Comparison of ENCODE assay signal across 12 cellular contexts in genomic region chr2:173874899-173875247, GRCh38.
DNase-seq lines count a peak whose midpoint lies in the region; ATAC-seq and TF ChIP-seq lines count a peak whose summit lies in the region.
"Had no signal": no experiment of that assay in that cellular context is flagged by ENCODE, and none has a peak within 500 bp of the region (broad histone marks: within the 10 kb centered on the region; RNA-seq: fewer than 3 reads in every experiment).

No MANE protein-coding gene starts in this region.

- peak overlapping the region; percentile 25 for H3K27ac Mint-ChIP-seq in nephron progenitor cell
- H3K27ac Mint-ChIP-seq in activated CD8-positive, alpha-beta memory T cell treated with anti-CD3 and anti-CD28 coated beads, Interleukin-2, amount 10 ng/mL, durations not matched to agents 7 days and 5 days: no peak overlapping the region
- no peak overlapping the region for H3K27ac Mint-ChIP-seq in activated naive CD8-positive, alpha-beta T cell treated with anti-CD3 and anti-CD28 coated beads, Interleukin-2, amount 50 U/mL, for 24 hours
- no peak overlapping the region for H3K27ac Mint-ChIP-seq in activated T-helper 1 cell treated with anti-CD3 and anti-CD28 coated beads, Interleukin-12 subunit alpha, Interleukin-12 subunit beta, Interleukin-2, Interleukin-4 antibody, amounts not matched to agents 30 ng/mL and 10 ng/mL and 1 ng/mL, durations not matched to agents 14 hours and 24 hours and 36 hours

- H3K9me3 Mint-ChIP-seq in nephron progenitor cell: no peaks in the 10 kb centered on the region
- H3K9me3 Mint-ChIP-seq in activated CD8-positive, alpha-beta memory T cell treated with anti-CD3 and anti-CD28 coated beads, Interleukin-2, amount 10 ng/mL, durations not matched to agents 7 days and 5 days (ENCODE audit: low read depth): no peaks in the 10 kb centered on the region
- no peaks in the 10 kb centered on the region for H3K9me3 Mint-ChIP-seq in activated naive CD8-positive, alpha-beta T cell treated with anti-CD3 and anti-CD28 coated beads, Interleukin-2, amount 50 U/mL, for 24 hours
- H3K9me3 Mint-ChIP-seq in activated T-helper 1 cell treated with anti-CD3 and anti-CD28 coated beads, Interleukin-12 subunit alpha, Interleukin-12 subunit beta, Interleukin-2, Interleukin-4 antibody, amounts not matched to agents 30 ng/mL and 10 ng/mL and 1 ng/mL, durations not matched to agents 14 hours and 24 hours and 36 hours: no peaks in the 10 kb centered on the region

- CTCF ChIA-PET in activated CD8-positive, alpha-beta memory T cell treated with anti-CD3 and anti-CD28 coated beads, Interleukin-2, amount 10 ng/mL, durations not matched to agents 7 days and 5 days (lab: Charles Lee): no interaction called here

- peaks cover 23% of the 10 kb centered on the region for H3K4me1 Mint-ChIP-seq in nephron progenitor cell
- H3K4me1 Mint-ChIP-seq in activated CD8-positive, alpha-beta memory T cell treated with anti-CD3 and anti-CD28 coated beads, Interleukin-2, amount 10 ng/mL, durations not matched to agents 7 days and 5 days: no peaks in the 10 kb centered on the region
- H3K4me1 Mint-ChIP-seq in activated naive CD8-positive, alpha-beta T cell treated with anti-CD3 and anti-CD28 coated beads, Interleukin-2, amount 50 U/mL, for 24 hours: peaks cover 7% of the 10 kb centered on the region
- H3K4me1 Mint-ChIP-seq in activated T-helper 1 cell treated with anti-CD3 and anti-CD28 coated beads, Interleukin-12 subunit alpha, Interleukin-12 subunit beta, Interleukin-2, Interleukin-4 antibody, amounts not matched to agents 30 ng/mL and 10 ng/mL and 1 ng/mL, durations not matched to agents 14 hours and 24 hours and 36 hours (ENCODE audit: low read depth): no peaks in the 10 kb centered on the region

- no peak overlapping the region for H3K4me3 ChIP-seq in HL-60 (replicated peaks; ENCODE audit: insufficient read depth, low read length)
- H3K4me3 ChIP-seq in vagina: no peak overlapping the region
- H3K4me3 ChIP-seq: colonic mucosa, pancreas had no signal

- no peaks in the 10 kb centered on the region for H3K36me3 Mint-ChIP-seq in nephron progenitor cell (ENCODE audit: low read depth)
- no peaks in the 10 kb centered on the region for H3K36me3 Mint-ChIP-seq in activated CD8-positive, alpha-beta memory T cell treated with anti-CD3 and anti-CD28 coated beads, Interleukin-2, amount 10 ng/mL, durations not matched to agents 7 days and 5 days
- no peaks in the 10 kb centered on the region for H3K36me3 Mint-ChIP-seq in activated naive CD8-positive, alpha-beta T cell treated with anti-CD3 and anti-CD28 coated beads, Interleukin-2, amount 50 U/mL, for 24 hours (ENCODE audit: low read depth)
- no peaks in the 10 kb centered on the region for H3K36me3 Mint-ChIP-seq in activated T-helper 1 cell treated with anti-CD3 and anti-CD28 coated beads, Interleukin-12 subunit alpha, Interleukin-12 subunit beta, Interleukin-2, Interleukin-4 antibody, amounts not matched to agents 30 ng/mL and 10 ng/mL and 1 ng/mL, durations not matched to agents 14 hours and 24 hours and 36 hours (ENCODE audit: low read depth)

- H3K4me3 Mint-ChIP-seq in nephron progenitor cell: no peak overlapping the region
- H3K4me3 Mint-ChIP-seq in activated CD8-positive, alpha-beta memory T cell treated with anti-CD3 and anti-CD28 coated beads, Interleukin-2, amount 10 ng/mL, durations not matched to agents 7 days and 5 days: no peak overlapping the region
- H3K4me3 Mint-ChIP-seq in activated naive CD8-positive, alpha-beta T cell treated with anti-CD3 and anti-CD28 coated beads, Interleukin-2, amount 50 U/mL, for 24 hours: no peak overlapping the region
- no peak overlapping the region for H3K4me3 Mint-ChIP-seq in activated T-helper 1 cell treated with anti-CD3 and anti-CD28 coated beads, Interleukin-12 subunit alpha, Interleukin-12 subunit beta, Interleukin-2, Interleukin-4 antibody, amounts not matched to agents 30 ng/mL and 10 ng/mL and 1 ng/mL, durations not matched to agents 14 hours and 24 hours and 36 hours

- H3K27me3 ChIP-seq in HL-60 (ENCODE audit: insufficient read depth, poor library complexity, severe bottlenecking) (peaks cover 2% of the 10 kb centered on the region), vagina (no peaks in the 10 kb centered on the region)
- H3K27me3 ChIP-seq: colonic mucosa, pancreas had no signal

- intact Hi-C loops in vagina (cut with DNase I): no loop called here
- intact Hi-C loops in activated T-helper 1 cell treated with anti-CD3 and anti-CD28 coated beads, Interleukin-12 subunit alpha, Interleukin-12 subunit beta, Interleukin-2, Interleukin-4 antibody, amounts not matched to agents 30 ng/mL and 10 ng/mL and 1 ng/mL, durations not matched to agents 14 hours and 24 hours and 36 hours (cut with micrococcal nuclease): no loop called here

- ATAC-seq in GM18909 (IDR thresholded peaks at IDR 0.05; ENCODE audit: poor library complexity, unreplicated experiment): peak; percentile 98
- peak; percentile 86 for ATAC-seq in HG02610 (IDR thresholded peaks at IDR 0.05; ENCODE audit: unreplicated experiment)
- ATAC-seq in activated CD8-positive, alpha-beta memory T cell treated with anti-CD3 and anti-CD28 coated beads, Interleukin-2, amount 10 ng/mL, durations not matched to agents 7 days and 5 days: no peak
- no peak for ATAC-seq in activated naive CD8-positive, alpha-beta T cell treated with anti-CD3 and anti-CD28 coated beads, Interleukin-2, amount 50 U/mL, for 24 hours
- ATAC-seq: Panc1 had no signal

- H3K27me3 Mint-ChIP-seq in nephron progenitor cell (ENCODE audit: low read depth, poor library complexity): peaks cover 4% of the 10 kb centered on the region
- peaks cover 23% of the 10 kb centered on the region for H3K27me3 Mint-ChIP-seq in activated CD8-positive, alpha-beta memory T cell treated with anti-CD3 and anti-CD28 coated beads, Interleukin-2, amount 10 ng/mL, durations not matched to agents 7 days and 5 days
- no peaks in the 10 kb centered on the region for H3K27me3 Mint-ChIP-seq in activated naive CD8-positive, alpha-beta T cell treated with anti-CD3 and anti-CD28 coated beads, Interleukin-2, amount 50 U/mL, for 24 hours
- H3K27me3 Mint-ChIP-seq in activated T-helper 1 cell treated with anti-CD3 and anti-CD28 coated beads, Interleukin-12 subunit alpha, Interleukin-12 subunit beta, Interleukin-2, Interleukin-4 antibody, amounts not matched to agents 30 ng/mL and 10 ng/mL and 1 ng/mL, durations not matched to agents 14 hours and 24 hours and 36 hours (ENCODE audit: insufficient read depth): peaks cover 6% of the 10 kb centered on the region

- no peaks in the 10 kb centered on the region for H3K4me1 ChIP-seq in vagina
- H3K4me1 ChIP-seq: colonic mucosa, pancreas had no signal

- TF ChIP-seq POLR2A in vagina (IDR thresholded peaks at IDR 0.05): no peak

- TF ChIP-seq CTCF in HL-60 (IDR thresholded peaks at IDR 0.05; ENCODE audit: insufficient read depth, low read length): no peak
- TF ChIP-seq CTCF in nephron progenitor cell (IDR thresholded peaks at IDR 0.05): no peak
- no peak for TF ChIP-seq CTCF in vagina (IDR thresholded peaks at IDR 0.05)

- DNase-seq in HL-60 (ENCODE audit: low read depth in 1 of 2, low spot score in 1 of 2) (peak in 1 of 2 experiments; percentile 41), nephron progenitor cell (peak; percentile 10), vagina (ENCODE audit: extremely low spot score in 2 of 2) (no peak)
- no peak for DNase-seq in activated CD8-positive, alpha-beta memory T cell treated with anti-CD3 and anti-CD28 coated beads, Interleukin-2, amount 10 ng/mL, durations not matched to agents 7 days and 5 days
- no peak for DNase-seq in activated naive CD8-positive, alpha-beta T cell treated with anti-CD3 and anti-CD28 coated beads, Interleukin-2, amount 50 U/mL, for 24 hours
- no peak for DNase-seq in activated T-helper 1 cell treated with anti-CD3 and anti-CD28 coated beads, Interleukin-12 subunit alpha, Interleukin-12 subunit beta, Interleukin-2, Interleukin-4 antibody, amounts not matched to agents 30 ng/mL and 10 ng/mL and 1 ng/mL, durations not matched to agents 14 hours and 24 hours and 36 hours (ENCODE audit: low spot score)
- DNase-seq: colonic mucosa; pancreas; stimulated activated CD8-positive, alpha-beta memory T cell treated with anti-CD3 and anti-CD28 coated beads, Interleukin-4, amount 100 ng/mL, for 48 hours had no signal

- H3K27ac ChIP-seq in HL-60 (replicated peaks) (peak overlapping the region; percentile 57), vagina (no peak overlapping the region)
- H3K27ac ChIP-seq: colonic mucosa, pancreas had no signal

- no peaks in the 10 kb centered on the region for H3K36me3 ChIP-seq in vagina
- H3K36me3 ChIP-seq: colonic mucosa, pancreas had no signal

- no peaks in the 10 kb centered on the region for H3K9me3 ChIP-seq in vagina
- H3K9me3 ChIP-seq: colonic mucosa, pancreas had no signal

Comparison
In these comparisons a context has a peak if more than half of its experiments do, and no peak if none do; other contexts are left out.
1. ATAC-seq: peak in GM18909 (single experiment) and HG02610 (single experiment); none in activated CD8-positive, alpha-beta memory T cell treated with anti-CD3 and anti-CD28 coated beads, Interleukin-2, amount 10 ng/mL, durations not matched to agents 7 days and 5 days (single experiment) and activated naive CD8-positive, alpha-beta T cell treated with anti-CD3 and anti-CD28 coated beads, Interleukin-2, amount 50 U/mL, for 24 hours (single experiment).